ENCODE assay signal across 9 cellular contexts in the genomic region with DNA sequence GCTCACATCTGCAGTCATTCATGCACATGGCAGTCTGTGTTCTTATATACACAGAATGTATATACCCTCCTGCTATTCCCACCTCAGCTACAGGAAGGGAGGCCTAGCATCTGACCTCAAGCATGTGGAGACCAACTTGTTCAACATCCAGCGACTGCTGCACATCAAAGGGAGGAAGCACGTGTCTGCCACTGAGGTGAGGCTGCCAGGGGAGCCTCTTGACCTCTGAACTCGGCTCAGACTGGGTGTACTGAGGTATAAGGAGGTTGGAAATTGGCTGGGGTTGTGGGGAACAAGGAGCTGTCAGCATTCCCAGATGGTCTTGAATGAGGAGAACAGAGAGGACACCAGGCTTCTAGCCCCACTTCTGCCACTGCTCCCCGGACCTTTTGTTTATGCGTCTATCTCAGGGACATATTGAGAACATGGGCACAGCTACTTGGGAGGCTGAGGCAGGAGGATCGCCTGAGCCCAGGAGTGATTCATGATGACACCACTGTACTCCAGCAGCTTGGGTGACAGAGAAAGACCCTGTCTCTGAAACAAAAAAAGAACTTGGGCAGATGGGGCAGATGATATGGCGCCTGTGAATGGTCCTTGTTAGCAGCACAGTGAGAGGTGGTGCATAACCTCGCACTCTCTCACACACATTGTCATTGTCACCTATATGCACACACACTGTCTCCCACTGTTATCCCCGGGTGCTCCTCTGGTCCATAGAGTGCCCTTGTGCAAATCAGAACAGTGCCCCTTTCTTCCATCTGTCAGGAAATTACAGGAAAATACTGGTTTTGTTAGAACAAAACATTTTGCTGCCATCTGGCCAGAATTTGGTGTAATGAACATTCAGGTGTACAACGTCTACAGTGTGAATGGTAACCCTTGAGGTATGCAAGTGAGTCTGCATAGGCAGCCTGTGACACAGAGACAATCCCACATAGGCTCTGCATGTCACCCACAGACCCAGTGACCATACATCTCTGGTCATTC. TPM values are rescaled to one million over a fixed set of nuclear protein-coding genes. Genes with fewer than 3 reads are reported as not detected.
DNase-seq lines count a peak whose midpoint lies in the region; ATAC-seq and TF ChIP-seq lines count a peak whose summit lies in the region.
"Had no signal": no experiment of that assay in that cellular context is flagged by ENCODE, and none has a peak within 500 bp of the region (broad histone marks: within the 10 kb centered on the region; RNA-seq: fewer than 3 reads in every experiment).

No MANE protein-coding gene starts in this region.

- H3K36me3 ChIP-seq in PC-3 (ENCODE audit: low read depth, low read length) (no peaks in the 10 kb centered on the region), sigmoid colon (no peaks in the 10 kb centered on the region), colonic mucosa (peaks cover under 1% of the 10 kb centered on the region)
- H3K36me3 ChIP-seq: thoracic aorta had no signal

- no peak for ATAC-seq in activated CD8-positive, alpha-beta memory T cell treated with anti-CD3 and anti-CD28 coated beads, Interleukin-2, amount 10 ng/mL, durations not matched to agents 7 days and 5 days
- ATAC-seq in PC-3: no peak; the same call in 1 of the 2 replicates
- ATAC-seq in HG03354 (IDR thresholded peaks at IDR 0.05; ENCODE audit: poor library complexity, severe bottlenecking, unreplicated experiment): no peak

- H3K4me1 Mint-ChIP-seq in activated CD8-positive, alpha-beta memory T cell treated with anti-CD3 and anti-CD28 coated beads, Interleukin-2, amount 10 ng/mL, durations not matched to agents 7 days and 5 days: peaks cover 55% of the 10 kb centered on the region
- peaks cover 49% of the 10 kb centered on the region for H3K4me1 Mint-ChIP-seq in HFFc6 (ENCODE audit: low read depth)

- H3K9me3 Mint-ChIP-seq in activated CD8-positive, alpha-beta memory T cell treated with anti-CD3 and anti-CD28 coated beads, Interleukin-2, amount 10 ng/mL, durations not matched to agents 7 days and 5 days (ENCODE audit: low read depth): no peaks in the 10 kb centered on the region
- H3K9me3 Mint-ChIP-seq in HFFc6: no peaks in the 10 kb centered on the region

- H3K27ac ChIP-seq in PC-3 (ENCODE audit: low read length) (no peak overlapping the region), sigmoid colon (no peak overlapping the region), colonic mucosa (no peak overlapping the region)
- H3K27ac ChIP-seq: thoracic aorta had no signal

- no peak for TF ChIP-seq POLR2A in sigmoid colon (IDR thresholded peaks at IDR 0.05)

- H3K36me3 Mint-ChIP-seq in activated CD8-positive, alpha-beta memory T cell treated with anti-CD3 and anti-CD28 coated beads, Interleukin-2, amount 10 ng/mL, durations not matched to agents 7 days and 5 days: peaks cover 20% of the 10 kb centered on the region
- peaks cover 16% of the 10 kb centered on the region for H3K36me3 Mint-ChIP-seq in HFFc6 (ENCODE audit: low read depth)

- H3F3A ChIP-seq in PC-3 (ENCODE audit: low read length, unreplicated experiment): no peaks in the 10 kb centered on the region

- no peak overlapping the region for H3K4me2 ChIP-seq in PC-3 (ENCODE audit: low read length)

- POLR2A ChIA-PET in PC-3 (lab: Charles Lee; ENCODE audit: unreplicated experiment): no interaction called here

- no peaks in the 10 kb centered on the region for H3K27me3 ChIP-seq in PC-3 (ENCODE audit: low read length)
- no peaks in the 10 kb centered on the region for H3K27me3 ChIP-seq in sigmoid colon
- no peaks in the 10 kb centered on the region for H3K27me3 ChIP-seq in colonic mucosa

- no peak overlapping the region for H3K4me3 ChIP-seq in PC-3 (ENCODE audit: low read length)
- no peak overlapping the region for H3K4me3 ChIP-seq in sigmoid colon
- no peak overlapping the region for H3K4me3 ChIP-seq in colonic mucosa
- H3K4me3 ChIP-seq: thoracic aorta had no signal

- H3K9me2 ChIP-seq in PC-3 (replicated peaks; ENCODE audit: low read length): no peaks in the 10 kb centered on the region

- H2AFZ ChIP-seq in PC-3 (ENCODE audit: low read length): no peak overlapping the region

- WGBS in sigmoid colon, 2 donors: 79 to 85% methylated on average over 10 of the region's 10 CpGs

- no peak for TF ChIP-seq CTCF in PC-3 (conservative IDR thresholded peaks at IDR 0.05; ENCODE audit: low read depth, low read length)
- TF ChIP-seq CTCF in sigmoid colon (IDR thresholded peaks at IDR 0.05): no peak
- TF ChIP-seq CTCF in colonic mucosa (IDR thresholded peaks at IDR 0.05): no peak
- no peak for TF ChIP-seq CTCF in HFFc6 (IDR thresholded peaks at IDR 0.05)

- peak overlapping the region; percentile 91 for H3K4me3 Mint-ChIP-seq in activated CD8-positive, alpha-beta memory T cell treated with anti-CD3 and anti-CD28 coated beads, Interleukin-2, amount 10 ng/mL, durations not matched to agents 7 days and 5 days
- no peak overlapping the region; the same call in 1 of the 2 replicates for H3K4me3 Mint-ChIP-seq in HFFc6

- H3K4me1 ChIP-seq in PC-3 (ENCODE audit: insufficient read depth, low read length) (peaks cover 23% of the 10 kb centered on the region), sigmoid colon (peaks cover 0 to 40% (median 28%) of the 10 kb centered on the region in 4 donors), colonic mucosa (peaks cover 18% of the 10 kb centered on the region)

- H4K20me1 ChIP-seq in PC-3 (ENCODE audit: low read length): no peaks in the 10 kb centered on the region

- H3K27me3 Mint-ChIP-seq in activated CD8-positive, alpha-beta memory T cell treated with anti-CD3 and anti-CD28 coated beads, Interleukin-2, amount 10 ng/mL, durations not matched to agents 7 days and 5 days: no peaks in the 10 kb centered on the region
- H3K27me3 Mint-ChIP-seq in HFFc6 (ENCODE audit: insufficient read depth): peaks cover 5% of the 10 kb centered on the region

- H3K9ac ChIP-seq in PC-3 (ENCODE audit: low read length) (no peak overlapping the region), colonic mucosa (ENCODE audit: low read depth in 2 of 2, low read length in 2 of 2) (peak overlapping the region in 1 of 2 donors; percentile 49)

- TF ChIP-seq EP300 in sigmoid colon (IDR thresholded peaks at IDR 0.05): no peak

- H3K79me2 ChIP-seq in PC-3 (ENCODE audit: low read length): no peaks in the 10 kb centered on the region

- intact Hi-C loops in PC-3 (cut with micrococcal nuclease) (loop anchor here (1.0 kb wide), 2 partner anchors 22 to 141 kb away; no protein-coding TSS in a partner anchor), sigmoid colon (cut with DNase I) (no loop called here), colonic mucosa (cut with DNase I) (no loop called here)

- H3K9me3 ChIP-seq in PC-3 (ENCODE audit: low read length) (no peaks in the 10 kb centered on the region), sigmoid colon (no peaks in the 10 kb centered on the region), colonic mucosa (no peaks in the 10 kb centered on the region)
- H3K9me3 ChIP-seq: thoracic aorta had no signal

- no peak for DNase-seq in activated CD8-positive, alpha-beta memory T cell treated with anti-CD3 and anti-CD28 coated beads, Interleukin-2, amount 10 ng/mL, durations not matched to agents 7 days and 5 days
- no peak for DNase-seq in activated CD8-positive, alpha-beta memory T cell treated with anti-CD3 and anti-CD28 coated beads, Interleukin-2, amount 50 U/mL, for 48 hours
- DNase-seq in PC-3: peak; percentile 30
- DNase-seq in cerebellar cortex (ENCODE audit: low spot score): peak; percentile 93
- peak; percentile 58 for DNase-seq in sigmoid colon
- DNase-seq in colonic mucosa: no peak
- DNase-seq in HFFc6: no peak

- peak overlapping the region; percentile 93 for H3K27ac Mint-ChIP-seq in activated CD8-positive, alpha-beta memory T cell treated with anti-CD3 and anti-CD28 coated beads, Interleukin-2, amount 10 ng/mL, durations not matched to agents 7 days and 5 days
- H3K27ac Mint-ChIP-seq in HFFc6: no peak overlapping the region

- BruUV-seq in PC-3 (replicated peaks; lab: Mats Ljungman, UMichigan): no TSS peak

- CTCF ChIA-PET in activated CD8-positive, alpha-beta memory T cell treated with anti-CD3 and anti-CD28 coated beads, Interleukin-2, amount 10 ng/mL, durations not matched to agents 7 days and 5 days (lab: Charles Lee): interaction anchor here (0.6 to 1.9 kb wide), 23 partner anchors 9 to 169 kb away, joined by 3 to 14 read pairs (median 4); partner anchors contain the start of genes ACAA1, DLEC1 and OXSR1
- CTCF ChIA-PET in PC-3 (lab: Charles Lee): interaction anchor here (0.6 to 1.1 kb wide), 6 partner anchors 9 to 141 kb away, joined by 3 to 35 read pairs (median 4); no protein-coding TSS in a partner anchor

RNA-seq across cellular contexts. Expression of gene VILL, which starts 5.4 kb away (rescaled TPM):
- total RNA-seq in activated CD8-positive, alpha-beta memory T cell treated with anti-CD3 and anti-CD28 coated beads, Interleukin-2, amount 10 ng/mL, durations not matched to agents 7 days and 5 days: 10 to 100 TPM; 15.4 to 18.3 TPM
- total RNA-seq in PC-3 (2014; rRNA removed): 0.44 and 1.8 TPM in 2 replicates
- total RNA-seq in sigmoid colon: 1 to 10 TPM; 5.3 to 8.3 (median 6.6) TPM
- 100 to 1,000 TPM in 1 of 3 donors, 10 to 100 TPM in 2; 81.7 to 175 (median 97.0) TPM for polyA plus RNA-seq in sigmoid colon
- total RNA-seq in colonic mucosa: 100 to 1,000 TPM; 155 to 166 TPM
- total RNA-seq in HFFc6 (2021; fragmentation: NEBNext Ultra II Directional; extraction: Animal tissue kit (Norgen Biotek cat#: 25700)): 1 to 10 TPM; 3.5 to 4.6 (median 3.7) TPM

RNA-seq across cellular contexts. Expression of gene PLCD1, which starts 33.5 kb away (rescaled TPM):
- 10 to 100 TPM; 12.3 to 20.6 TPM for total RNA-seq in activated CD8-positive, alpha-beta memory T cell treated with anti-CD3 and anti-CD28 coated beads, Interleukin-2, amount 10 ng/mL, durations not matched to agents 7 days and 5 days
- total RNA-seq in PC-3 (2014; rRNA removed) (16.9 and 18.5 TPM in 2 replicates), sigmoid colon (10 to 100 TPM; 10.3 to 22.7 (median 14.2) TPM), colonic mucosa (10 to 100 TPM; 46.8 to 70.0 TPM)
- 100 to 1,000 TPM in 1 of 3 donors, 10 to 100 TPM in 2; 29.0 to 139 (median 85.9) TPM for polyA plus RNA-seq in sigmoid colon
- 10 to 100 TPM; 11.1 to 22.4 (median 17.6) TPM for total RNA-seq in HFFc6 (2021; fragmentation: NEBNext Ultra II Directional; extraction: Animal tissue kit (Norgen Biotek cat#: 25700))

RNA-seq across cellular contexts. Expression of gene DLEC1, which starts 43.1 kb away (rescaled TPM):
- total RNA-seq in activated CD8-positive, alpha-beta memory T cell treated with anti-CD3 and anti-CD28 coated beads, Interleukin-2, amount 10 ng/mL, durations not matched to agents 7 days and 5 days: 1 to 10 TPM in 1 of 2 experiments, under 1 TPM in 1; 0.26 to 1.1 TPM
- total RNA-seq in PC-3 (2014; rRNA removed) (not detected in 2 replicates), sigmoid colon (under 1 TPM; 0.16 to 0.41 (median 0.32) TPM), colonic mucosa (under 1 TPM; 0.52 to 0.56 TPM)
- under 1 TPM; 0.42 to 0.60 (median 0.46) TPM for polyA plus RNA-seq in sigmoid colon
- under 1 TPM in 1 of 6 experiments, not detected in 5; 0.05 TPM for total RNA-seq in HFFc6 (2021; fragmentation: NEBNext Ultra II Directional; extraction: Animal tissue kit (Norgen Biotek cat#: 25700))

Comparison
In these comparisons a context has a peak if more than half of its experiments do, and no peak if none do; other contexts are left out.
1. DNase-seq: peak in PC-3 (single experiment), cerebellar cortex (single experiment) and sigmoid colon (single experiment); none in activated CD8-positive, alpha-beta memory T cell treated with anti-CD3 and anti-CD28 coated beads, Interleukin-2, amount 10 ng/mL, durations not matched to agents 7 days and 5 days (single experiment), activated CD8-positive, alpha-beta memory T cell treated with anti-CD3 and anti-CD28 coated beads, Interleukin-2, amount 50 U/mL, for 48 hours (single experiment), colonic mucosa (single experiment) and HFFc6 (single experiment).
2. RNA of gene VILL, which starts 5.4 kb away (total RNA-seq): 155 to 166 TPM in colonic mucosa; 15.4 to 18.3 TPM in activated CD8-positive, alpha-beta memory T cell treated with anti-CD3 and anti-CD28 coated beads, Interleukin-2, amount 10 ng/mL, durations not matched to agents 7 days and 5 days, 5.3 to 8.3 TPM in sigmoid colon, 3.5 to 4.6 TPM in HFFc6 and 0.44 to 1.8 TPM in PC-3; every median in the first group is over 4 times any median in the second.